Comparison of ENCODE assay signal across 10 cellular contexts in genomic region chr1:200905411-200906052, GRCh38. TPM values are rescaled to one million over a fixed set of nuclear protein-coding genes. Genes with fewer than 3 reads are reported as not detected.
DNase-seq lines count a peak whose midpoint lies in the region; ATAC-seq, FAIRE-seq and TF ChIP-seq lines count a peak whose summit lies in the region.
"Had no signal": no experiment of that assay in that cellular context is flagged by ENCODE, and none has a peak within 500 bp of the region (broad histone marks: within the 10 kb centered on the region; RNA-seq: fewer than 3 reads in every experiment).

No MANE protein-coding gene starts in this region.

- H3K27ac ChIP-seq in mucosa of rectum (ENCODE audit: low read depth in 2 of 2, low read length in 2 of 2): peak overlapping the region; percentile 95 to 96

- no peaks in the 10 kb centered on the region for H3K36me3 Mint-ChIP-seq in T-helper 2 cell treated with Interferon-gamma antibody and Interleukin-4, amounts not matched to agents 5 μg/mL and 100 μg/mL, for 36 hours (ENCODE audit: low read depth)

- H3K36me3 ChIP-seq in mucosa of rectum (ENCODE audit: control insufficient read depth in 2 of 2, insufficient read depth in 2 of 2, low read length in 2 of 2): peaks cover 41 to 46% of the 10 kb centered on the region in 2 donors

- H3K4me1 ChIP-seq in mucosa of rectum (ENCODE audit: control insufficient read depth in 2 of 2, insufficient read depth in 2 of 2, low read length in 2 of 2): peaks cover 50 to 72% of the 10 kb centered on the region in 2 donors

- TF ChIP-seq POLR2A in GM12892 (IDR thresholded peaks at IDR 0.05; ENCODE audit: low read depth, low read length): no peak

- H3K9ac ChIP-seq in mucosa of rectum (ENCODE audit: low read depth in 1 of 2, low read length in 2 of 2): no peak overlapping the region

- DNase-seq in GM12892 (ENCODE audit: insufficient read length): no peak
- peak; percentile 49 for DNase-seq in T-helper 2 cell treated with Interferon-gamma antibody and Interleukin-4, amounts not matched to agents 5 μg/mL and 100 μg/mL, for 36 hours (ENCODE audit: low spot score)
- DNase-seq in DMS153 treated with DMSO at 0.1 percent for 48 hours (lab: John Stamatoyannopoulos, UW; ENCODE audit: unreplicated experiment): no peak
- DNase-seq in NCI-H1092 (lab: John Stamatoyannopoulos, UW): no peak
- no peak for DNase-seq in left lobe of liver (ENCODE audit: low spot score)
- DNase-seq in EL: no peak

- no peak overlapping the region for H3K27ac Mint-ChIP-seq in T-helper 2 cell treated with Interferon-gamma antibody and Interleukin-4, amounts not matched to agents 5 μg/mL and 100 μg/mL, for 36 hours

- peaks cover 9% of the 10 kb centered on the region for H3K4me1 Mint-ChIP-seq in T-helper 2 cell treated with Interferon-gamma antibody and Interleukin-4, amounts not matched to agents 5 μg/mL and 100 μg/mL, for 36 hours (ENCODE audit: low read depth)

- H3K9me3 Mint-ChIP-seq in T-helper 2 cell treated with Interferon-gamma antibody and Interleukin-4, amounts not matched to agents 5 μg/mL and 100 μg/mL, for 36 hours: no peaks in the 10 kb centered on the region

- FAIRE-seq in GM12892 (lab: Jason Lieb, UNC): peak; percentile 79
- FAIRE-seq: frontal cortex had no signal

- peaks cover 48% of the 10 kb centered on the region for H3K27me3 Mint-ChIP-seq in T-helper 2 cell treated with Interferon-gamma antibody and Interleukin-4, amounts not matched to agents 5 μg/mL and 100 μg/mL, for 36 hours (ENCODE audit: low read depth)

- ATAC-seq in HG02588 (IDR thresholded peaks at IDR 0.05; ENCODE audit: unreplicated experiment): peak; percentile 52
- ATAC-seq in left lobe of liver: no peak

- no peaks in the 10 kb centered on the region for H3K9me3 ChIP-seq in mucosa of rectum (ENCODE audit: control insufficient read depth in 2 of 2, low read length in 2 of 2)

- H3K27me3 ChIP-seq in mucosa of rectum (ENCODE audit: control insufficient read depth in 2 of 2, insufficient read depth in 2 of 2, low read length in 2 of 2): no peaks in the 10 kb centered on the region

- H3K4me3 Mint-ChIP-seq in T-helper 2 cell treated with Interferon-gamma antibody and Interleukin-4, amounts not matched to agents 5 μg/mL and 100 μg/mL, for 36 hours: no peak overlapping the region

- H3K4me3 ChIP-seq in mucosa of rectum (ENCODE audit: low read length in 2 of 2): no peak overlapping the region

RNA-seq across cellular contexts. Expression of gene INAVA, which starts 10.8 kb away (rescaled TPM):
- polyA plus RNA-seq in GM12892 (2012; ENCODE audit: missing spikeins): 2.2 TPM
- 0.45 TPM for total RNA-seq in left lobe of liver
- total RNA-seq: T-helper 2 cell treated with Interferon-gamma antibody and Interleukin-4, amounts not matched to agents 100 ng/mL and 5 ng/mL, for 36 hours had no signal

RNA-seq across cellular contexts. Expression of gene GPR25, which starts 32.8 kb away (rescaled TPM):
- polyA plus RNA-seq in GM12892 (2012; ENCODE audit: missing spikeins): not detected
- not detected for total RNA-seq in left lobe of liver
- total RNA-seq: frontal cortex; T-helper 2 cell treated with Interferon-gamma antibody and Interleukin-4, amounts not matched to agents 100 ng/mL and 5 ng/mL, for 36 hours had no signal
